31 cellular contexts compared by ENCODE assay signal in genomic region chr6:163212123-163212522, GRCh38.
DNase-seq lines count a peak whose midpoint lies in the region; ATAC-seq, FAIRE-seq and TF ChIP-seq lines count a peak whose summit lies in the region.
"Had no signal": no experiment of that assay in that cellular context is flagged by ENCODE, and none has a peak within 500 bp of the region (broad histone marks: within the 10 kb centered on the region; RNA-seq: fewer than 3 reads in every experiment).

No MANE protein-coding gene starts in this region.

- 0% methylated on average over 1 of the region's 1 CpG for WGBS in HepG2 (ENCODE audit: low lambda C conversion rate)
- 80% methylated on average over 1 of the region's 1 CpG for WGBS in right lobe of liver (ENCODE audit: insufficient coverage, low coverage, low lambda C conversion rate, missing lambda C conversion rate)

- H3K79me2 ChIP-seq in HepG2 (ENCODE audit: insufficient read depth, low read length): no peaks in the 10 kb centered on the region

- BruUV-seq in HepG2 (replicated peaks; lab: Mats Ljungman, UMichigan): no TSS peak

- no peak for FAIRE-seq in HepG2 (lab: Jason Lieb, UNC)
- FAIRE-seq: A204.1, A549, D721Med had no signal

- intact Hi-C loops in HepG2 (cut with micrococcal nuclease; ENCODE audit: unreplicated experiment): no loop called here
- intact Hi-C loops in right lobe of liver (cut with DNase I): no loop called here

- H3K9me3 ChIP-seq in HepG2 (ENCODE audit: low read length) (peaks cover 10% of the 10 kb centered on the region), right lobe of liver (no peaks in the 10 kb centered on the region), HEK293 (ENCODE audit: control insufficient read depth, insufficient read depth, low read depth, low read length) (no peaks in the 10 kb centered on the region)
- H3K9me3 ChIP-seq: BE2C, Caco-2 had no signal

- no peak overlapping the region for H3K4me3 ChIP-seq in HepG2 (replicated peaks in 1 of 3; ENCODE audit: insufficient read depth in 1 of 3, low read depth in 2 of 3, low read length in 3 of 3)
- H3K4me3 ChIP-seq in right lobe of liver: no peak overlapping the region
- no peak overlapping the region for H3K4me3 ChIP-seq in HEK293 (ENCODE audit: low read depth, low read length)
- H3K4me3 ChIP-seq: A549; BLaER1; BLaER1 treated with 17β-estradiol and CSF1 and Interleukin-3, amounts not matched to agents 10 nM and 100 nM had no signal

- H3K4me2 ChIP-seq in HepG2 (ENCODE audit: low read depth, low read length): no peak overlapping the region
- H3K4me2 ChIP-seq: A549; BLaER1; BLaER1 treated with 17β-estradiol and CSF1 and Interleukin-3, amounts not matched to agents 10 nM and 100 nM had no signal

- POLR2A ChIA-PET in HepG2 (lab: Yijun Ruan, JAX) (no interaction called here), HEK293 (lab: Yijun Ruan, JAX) (no interaction called here)

- DNase-seq in HepG2 (ENCODE audit: low spot score) (no peak), right lobe of liver (no peak), GOT3 (lab: John Stamatoyannopoulos, UW) (no peak)
- DNase-seq: 8988T; ACHN; AML-193; BE2C; C1 segment of cervical spinal cord; Caco-2; Calu3; CD4-positive, alpha-beta memory T cell; CD4-positive, alpha-beta T cell; CD4-positive, CD25-positive, alpha-beta regulatory T cell; CD8-positive, alpha-beta memory T cell; CD8-positive, alpha-beta T cell; COR-L47; DMS 273 treated with DMSO at 0.1 percent for 48 hours; DMS153; DMS53; DMS79; DMS79 treated with DMSO at 0.1 percent for 48 hours; DND-41; EL had no signal

- no peak overlapping the region for H3K9ac ChIP-seq in HepG2 (ENCODE audit: insufficient read depth, low read depth, low read length)
- H3K9ac ChIP-seq: BLaER1; BLaER1 treated with 17β-estradiol and CSF1 and Interleukin-3, amounts not matched to agents 10 nM and 100 nM had no signal

- H3K27ac ChIP-seq in HepG2 (ENCODE audit: extremely low read length, insufficient read depth, low read length): no peak overlapping the region
- H3K27ac ChIP-seq in right lobe of liver: no peak overlapping the region
- H3K27ac ChIP-seq in HEK293 (ENCODE audit: extremely low read depth, low read depth, low read length): no peak overlapping the region
- H3K27ac ChIP-seq: 22Rv1; A549; BLaER1; BLaER1 treated with 17β-estradiol and CSF1 and Interleukin-3, amounts not matched to agents 10 nM and 100 nM; C4-2B had no signal

- no peak for TF ChIP-seq POLR2A in HepG2 (IDR thresholded peaks at IDR 0.05; ENCODE audit: insufficient read depth in 1 of 2, low read depth in 2 of 2, low read length in 2 of 2)
- TF ChIP-seq POLR2A in right lobe of liver (IDR thresholded peaks at IDR 0.05): no peak

- ATAC-seq in HepG2 (no peak), right lobe of liver (no peak)
- ATAC-seq: A549; CD8-positive, alpha-beta T cell had no signal

- H2AFZ ChIP-seq in HepG2 (ENCODE audit: low read length): no peak overlapping the region

- no peak for TF ChIP-seq RAD21 in HepG2 (CRISPR knock-in tag; IDR thresholded peaks at IDR 0.05)

- H3K4me1 ChIP-seq in HepG2 (ENCODE audit: insufficient read depth, low read length) (no peaks in the 10 kb centered on the region), right lobe of liver (peaks cover 0 to 13% (median 0%) of the 10 kb centered on the region in 4 donors), HEK293 (ENCODE audit: control insufficient read depth, insufficient read depth, low read length) (no peaks in the 10 kb centered on the region)
- H3K4me1 ChIP-seq: A549, BE2C, BLaER1, Caco-2 had no signal

- H3K27me3 ChIP-seq in HepG2 (ENCODE audit: control insufficient read depth in 1 of 2, insufficient read depth in 2 of 2, low read length in 2 of 2) (no peaks in the 10 kb centered on the region; a peak in 1 of 5 replicates), right lobe of liver (no peaks in the 10 kb centered on the region)
- H3K27me3 ChIP-seq: BE2C; BLaER1; BLaER1 treated with 17β-estradiol and CSF1 and Interleukin-3, amounts not matched to agents 10 nM and 100 nM had no signal

- no peak for TF ChIP-seq EP300 in HepG2 (IDR thresholded peaks at IDR 0.05; ENCODE audit: low read depth in 2 of 2, low read length in 2 of 2)
- TF ChIP-seq EP300 in HepG2 (CRISPR knock-in tag; IDR thresholded peaks at IDR 0.05; ENCODE audit: borderline replicate concordance): no peak

- CTCF ChIA-PET in HepG2 (lab: Yijun Ruan, JAX; ENCODE audit: low intra/inter-chr PET ratio, low total read pairs): no interaction called here
- CTCF ChIA-PET in HEK293 (lab: Yijun Ruan, JAX): no interaction called here

- in situ Hi-C loops in HepG2 (cut with HindIII; ENCODE audit: extremely low pct_ligation_motif_present, low pct_unique_long_range_greater_than_20kb): no loop called here

- TF ChIP-seq CTCF in HepG2 (CRISPR knock-in tag; IDR thresholded peaks at IDR 0.05) (no peak), right lobe of liver (IDR thresholded peaks at IDR 0.05) (no peak), HEK293 (tag by site-specific recombination; IDR thresholded peaks at IDR 0.05) (no peak)

- H4K20me1 ChIP-seq in HepG2 (ENCODE audit: insufficient read depth, low read length): no peaks in the 10 kb centered on the region
- H4K20me1 ChIP-seq: BLaER1; BLaER1 treated with 17β-estradiol and CSF1 and Interleukin-3, amounts not matched to agents 10 nM and 100 nM had no signal

- H3K36me3 ChIP-seq in HepG2 (replicated peaks in 1 of 2; ENCODE audit: control insufficient read depth in 1 of 2, insufficient read depth in 2 of 2, low read length in 2 of 2) (no peaks in the 10 kb centered on the region), right lobe of liver (no peaks in the 10 kb centered on the region), HEK293 (ENCODE audit: control insufficient read depth in 2 of 2, insufficient read depth in 1 of 2, low read length in 2 of 2) (no peaks in the 10 kb centered on the region)
- H3K36me3 ChIP-seq: BE2C; BLaER1; BLaER1 treated with 17β-estradiol and CSF1 and Interleukin-3, amounts not matched to agents 10 nM and 100 nM had no signal

TF ChIP-seq in HepG2, 621 proteins besides CTCF, POLR2A, EP300 and RAD21:
- TF ChIP-seq CEBPZ (IDR thresholded peaks at IDR 0.05; ENCODE audit: low read length) (no peak), ZNF605 (CRISPR knock-in tag; IDR thresholded peaks at IDR 0.05) (peak; percentile 94; the same call in 1 of the 2 replicates), ZNF749 (CRISPR knock-in tag; IDR thresholded peaks at IDR 0.05; ENCODE audit: borderline replicate concordance) (no peak)

TF ChIP-seq in HEK293, 187 proteins besides CTCF, POLR2A, EP300 and RAD21:
- TF ChIP-seq YY1 (tag by site-specific recombination; IDR thresholded peaks at IDR 0.05) (no peak), ZNF792 (tag by site-specific recombination; IDR thresholded peaks at IDR 0.05) (no peak), SCRT1 (tag by site-specific recombination; IDR thresholded peaks at IDR 0.05; ENCODE audit: borderline replicate concordance) (no peak), ZNF174 (tag by site-specific recombination; IDR thresholded peaks at IDR 0.05) (no peak), GFI1B (tag by site-specific recombination; IDR thresholded peaks at IDR 0.05) (no peak), SETDB1 (IDR thresholded peaks at IDR 0.05; ENCODE audit: insufficient read length, low read length) (peak; percentile 96), ZNF629 (tag by site-specific recombination; IDR thresholded peaks at IDR 0.05) (no peak)

Comparison
In these comparisons a context has a peak if more than half of its experiments do, and no peak if none do; other contexts are left out.
1. Of the 63 proteins assayed by ChIP-seq in both HepG2 and HEK293: peak only in HepG2: none; only in HEK293: SETDB1; in both: none; in neither: 62.